15 cellular contexts compared by ENCODE assay signal in the genomic region with DNA sequence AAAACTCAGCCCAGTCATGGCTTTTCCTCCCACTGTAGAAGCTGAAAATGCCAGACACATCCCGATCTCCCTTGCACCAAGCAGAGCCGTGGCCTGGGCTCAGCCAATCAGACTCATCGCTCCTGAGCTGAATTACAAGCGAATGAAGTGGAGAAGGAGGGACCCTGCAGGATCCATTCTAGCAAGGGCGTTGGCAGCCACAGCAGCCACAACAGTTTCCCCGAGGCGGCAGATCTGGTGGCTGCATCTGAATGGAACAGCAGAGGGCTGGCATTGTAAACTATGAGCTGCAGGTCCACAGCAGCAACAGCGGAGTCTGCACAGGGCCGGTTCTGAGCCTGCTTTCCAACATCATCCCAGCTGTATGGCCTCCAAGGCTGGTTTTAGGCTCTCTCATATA. TPM values are rescaled to one million over a fixed set of nuclear protein-coding genes. Genes with fewer than 3 reads are reported as not detected.
A peak's percentile ranks its signal among the peaks of the same experiment; 100 is the strongest.
DNase-seq lines count a peak whose midpoint lies in the region; ATAC-seq, FAIRE-seq and TF ChIP-seq lines count a peak whose summit lies in the region.
"Had no signal": no experiment of that assay in that cellular context is flagged by ENCODE, and none has a peak within 500 bp of the region (broad histone marks: within the 10 kb centered on the region; RNA-seq: fewer than 3 reads in every experiment).

No MANE protein-coding gene starts in this region.

- no peak overlapping the region for H3K27ac ChIP-seq in left ventricle myocardium inferior (replicated peaks)
- H3K27ac ChIP-seq: BLaER1, SK-N-MC had no signal

- no peak for TF ChIP-seq POLR2A in GM12891 (IDR thresholded peaks at IDR 0.05; ENCODE audit: low read depth, low read length)

- no peak for ATAC-seq in GM18909 (IDR thresholded peaks at IDR 0.05; ENCODE audit: poor library complexity, unreplicated experiment)
- ATAC-seq: PC-3 had no signal

- intact Hi-C loops in left ventricle myocardium inferior (cut with micrococcal nuclease), result no loop called here

- H3K36me3 ChIP-seq in BE2C, result no peaks in the 10 kb centered on the region
- no peaks in the 10 kb centered on the region for H3K36me3 ChIP-seq in left ventricle myocardium inferior
- H3K36me3 ChIP-seq: BLaER1 had no signal

- no peak for FAIRE-seq in GM12891 (lab: Jason Lieb, UNC)

- H3K4me3 ChIP-seq in BE2C (ENCODE audit: low read depth, low read length), result no peak overlapping the region
- no peak overlapping the region for H3K4me3 ChIP-seq in left ventricle myocardium inferior
- H3K4me3 ChIP-seq: BLaER1, SK-N-MC had no signal

- DNase-seq in BE2C, result peak; percentile 52
- DNase-seq in M059J (ENCODE audit: low read depth), result peak; percentile 27
- DNase-seq in SK-N-DZ (ENCODE audit: low spot score), result peak; percentile 48
- peak; percentile 44 for DNase-seq in iPS-NIHi11 (ENCODE audit: low spot score)
- no peak for DNase-seq in GM12891 (ENCODE audit: insufficient read length, low spot score)
- no peak for DNase-seq in T1000 (lab: John Stamatoyannopoulos, UW)
- DNase-seq in left ventricle myocardium inferior, result no peak
- DNase-seq: CD8-positive, alpha-beta memory T cell; GOT3; NCI-H2029 treated with DMSO at 0.1 percent for 48 hours; PC-3; T-helper 1 cell had no signal

- H3K4me1 ChIP-seq in BE2C (no peaks in the 10 kb centered on the region), left ventricle myocardium inferior (no peaks in the 10 kb centered on the region)
- H3K4me1 ChIP-seq: BLaER1 had no signal

- TF ChIP-seq CTCF in BE2C (IDR thresholded peaks at IDR 0.05; ENCODE audit: low read depth, low read length), result no peak
- TF ChIP-seq CTCF in left ventricle myocardium inferior (IDR thresholded peaks at IDR 0.05; ENCODE audit: borderline replicate concordance), result no peak

- H3K27me3 ChIP-seq in BE2C (no peaks in the 10 kb centered on the region), left ventricle myocardium inferior (ENCODE audit: low read depth) (no peaks in the 10 kb centered on the region)
- H3K27me3 ChIP-seq: BLaER1 had no signal

- H3K9me3 ChIP-seq in BE2C (no peaks in the 10 kb centered on the region), left ventricle myocardium inferior (replicated peaks) (no peaks in the 10 kb centered on the region)
- H3K9me3 ChIP-seq: BLaER1 had no signal

TF ChIP-seq in GM12891, 5 proteins besides CTCF, POLR2A, EP300 and RAD21:
- TF ChIP-seq POU2F2 (IDR thresholded peaks at IDR 0.05; ENCODE audit: low read depth, low read length), result no peak
- TF ChIP-seq POLR2AphosphoS5 (IDR thresholded peaks at IDR 0.05; ENCODE audit: low read depth, low read length), result no peak
- no peak for TF ChIP-seq TAF1 (IDR thresholded peaks at IDR 0.05; ENCODE audit: low read depth, low read length)
- TF ChIP-seq SPI1 (IDR thresholded peaks at IDR 0.05; ENCODE audit: low read depth, low read length), result no peak
- no peak for TF ChIP-seq PAX5 (IDR thresholded peaks at IDR 0.05; ENCODE audit: insufficient read depth, low read length, severe bottlenecking)

RNA-seq across cellular contexts. Expression of a gene that starts 23.8 kb away (rescaled TPM):
- polyA plus RNA-seq in BE2C (2012; ENCODE audit: insufficient read depth, insufficient read length, low read depth), result 77.9 TPM
- 70.9 and 76.9 TPM in 2 replicates for total RNA-seq in M059J (2014; rRNA removed; shearing (Covaris generic))
- 17.6 and 17.8 TPM in 2 replicates for polyA plus RNA-seq in SK-N-DZ (2014; cell fraction: cytosol; rRNA removed)
- polyA plus RNA-seq in SK-N-DZ (2014; cell fraction: nucleus; rRNA removed), result 11.7 and 14.0 TPM in 2 replicates
- 25.7 TPM for polyA plus RNA-seq in GM12891 (2012; ENCODE audit: low read depth, missing spikeins)
- 14.8 TPM for total RNA-seq in left ventricle myocardium inferior

RNA-seq across cellular contexts. Expression of a gene that starts 24.1 kb away (rescaled TPM):
- 283 TPM for polyA plus RNA-seq in BE2C (2012; ENCODE audit: insufficient read depth, insufficient read length, low read depth)
- total RNA-seq in M059J (2014; rRNA removed; shearing (Covaris generic)), result 235 and 239 TPM in 2 replicates
- polyA plus RNA-seq in SK-N-DZ (2014; cell fraction: cytosol; rRNA removed), result 69.1 and 123 TPM in 2 replicates
- polyA plus RNA-seq in SK-N-DZ (2014; cell fraction: nucleus; rRNA removed), result 48.6 and 81.7 TPM in 2 replicates
- 570 TPM for polyA plus RNA-seq in GM12891 (2012; ENCODE audit: low read depth, missing spikeins)
- 39.8 TPM for total RNA-seq in left ventricle myocardium inferior

Comparison
In these comparisons a context has a peak if more than half of its experiments do, and no peak if none do; other contexts are left out.
1. DNase-seq: peak in BE2C (single experiment), M059J (single experiment), SK-N-DZ (single experiment) and iPS-NIHi11 (single experiment); none in GM12891 (single experiment), T1000 (single experiment) and left ventricle myocardium inferior (single experiment).